In genomic region chr21:43311303-43311817, GRCh38 we compare ENCODE assay signal across 1 cellular context.
TF ChIP-seq lines count a peak whose summit lies in the region.

No MANE protein-coding gene starts in this region.

TF ChIP-seq in HepG2, 621 proteins besides CTCF, POLR2A, EP300 and RAD21 (continued from another document and continues in another):
- TF ChIP-seq NFAT5 (CRISPR knock-in tag; IDR thresholded peaks at IDR 0.05): no peak
- 0 out of 2 replicates have a peak, but pooled peaks have one; percentile 50 for TF ChIP-seq ZNF441 (CRISPR knock-in tag; IDR thresholded peaks at IDR 0.05; ENCODE audit: borderline replicate concordance)
- TF ChIP-seq, protein P1, sequence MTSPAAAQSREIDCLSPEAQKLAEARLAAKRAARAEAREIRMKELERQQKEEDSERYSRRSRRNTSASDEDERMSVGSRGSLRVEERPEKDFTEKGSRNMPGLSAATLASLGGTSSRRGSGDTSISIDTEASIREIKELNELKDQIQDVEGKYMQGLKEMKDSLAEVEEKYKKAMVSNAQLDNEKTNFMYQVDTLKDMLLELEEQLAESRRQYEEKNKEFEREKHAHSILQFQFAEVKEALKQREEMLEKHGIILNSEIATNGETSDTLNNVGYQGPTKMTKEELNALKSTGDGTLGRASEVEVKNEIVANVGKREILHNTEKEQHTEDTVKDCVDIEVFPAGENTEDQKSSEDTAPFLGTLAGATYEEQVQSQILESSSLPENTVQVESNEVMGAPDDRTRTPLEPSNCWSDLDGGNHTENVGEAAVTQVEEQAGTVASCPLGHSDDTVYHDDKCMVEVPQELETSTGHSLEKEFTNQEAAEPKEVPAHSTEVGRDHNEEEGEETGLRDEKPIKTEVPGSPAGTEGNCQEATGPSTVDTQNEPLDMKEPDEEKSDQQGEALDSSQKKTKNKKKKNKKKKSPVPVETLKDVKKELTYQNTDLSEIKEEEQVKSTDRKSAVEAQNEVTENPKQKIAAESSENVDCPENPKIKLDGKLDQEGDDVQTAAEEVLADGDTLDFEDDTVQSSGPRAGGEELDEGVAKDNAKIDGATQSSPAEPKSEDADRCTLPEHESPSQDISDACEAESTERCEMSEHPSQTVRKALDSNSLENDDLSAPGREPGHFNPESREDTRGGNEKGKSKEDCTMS (CRISPR knock-in tag; conservative IDR thresholded peaks at IDR 0.05): no peak
- no peak for TF ChIP-seq ZNF556 (CRISPR knock-in tag; IDR thresholded peaks at IDR 0.05; ENCODE audit: borderline replicate concordance)
- TF ChIP-seq FLYWCH1 (CRISPR knock-in tag; IDR thresholded peaks at IDR 0.05): no peak
- TF ChIP-seq KAT8 (CRISPR knock-in tag; IDR thresholded peaks at IDR 0.05): no peak
- TF ChIP-seq, protein P2, sequence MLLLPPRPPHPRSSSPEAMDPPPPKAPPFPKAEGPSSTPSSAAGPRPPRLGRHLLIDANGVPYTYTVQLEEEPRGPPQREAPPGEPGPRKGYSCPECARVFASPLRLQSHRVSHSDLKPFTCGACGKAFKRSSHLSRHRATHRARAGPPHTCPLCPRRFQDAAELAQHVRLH (CRISPR knock-in tag; IDR thresholded peaks at IDR 0.05; ENCODE audit: borderline replicate concordance, low read depth): no peak
- TF ChIP-seq TCF7 (IDR thresholded peaks at IDR 0.05; ENCODE audit: low read depth): no peak
- TF ChIP-seq KLF12 (CRISPR knock-in tag; IDR thresholded peaks at IDR 0.05; ENCODE audit: borderline replicate concordance): no peak
- no peak for TF ChIP-seq ZSCAN30 (CRISPR knock-in tag; IDR thresholded peaks at IDR 0.05)
- TF ChIP-seq, protein P3, sequence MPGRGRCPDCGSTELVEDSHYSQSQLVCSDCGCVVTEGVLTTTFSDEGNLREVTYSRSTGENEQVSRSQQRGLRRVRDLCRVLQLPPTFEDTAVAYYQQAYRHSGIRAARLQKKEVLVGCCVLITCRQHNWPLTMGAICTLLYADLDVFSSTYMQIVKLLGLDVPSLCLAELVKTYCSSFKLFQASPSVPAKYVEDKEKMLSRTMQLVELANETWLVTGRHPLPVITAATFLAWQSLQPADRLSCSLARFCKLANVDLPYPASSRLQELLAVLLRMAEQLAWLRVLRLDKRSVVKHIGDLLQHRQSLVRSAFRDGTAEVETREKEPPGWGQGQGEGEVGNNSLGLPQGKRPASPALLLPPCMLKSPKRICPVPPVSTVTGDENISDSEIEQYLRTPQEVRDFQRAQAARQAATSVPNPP (CRISPR knock-in tag; IDR thresholded peaks at IDR 0.05): no peak
- no peak for TF ChIP-seq ZNF282 (IDR thresholded peaks at IDR 0.05; ENCODE audit: partially characterized antibody)
- TF ChIP-seq PTBP1 (IDR thresholded peaks at IDR 0.05; ENCODE audit: low read depth, low read length, poor library complexity, severe bottlenecking): no peak
- TF ChIP-seq, protein P4, sequence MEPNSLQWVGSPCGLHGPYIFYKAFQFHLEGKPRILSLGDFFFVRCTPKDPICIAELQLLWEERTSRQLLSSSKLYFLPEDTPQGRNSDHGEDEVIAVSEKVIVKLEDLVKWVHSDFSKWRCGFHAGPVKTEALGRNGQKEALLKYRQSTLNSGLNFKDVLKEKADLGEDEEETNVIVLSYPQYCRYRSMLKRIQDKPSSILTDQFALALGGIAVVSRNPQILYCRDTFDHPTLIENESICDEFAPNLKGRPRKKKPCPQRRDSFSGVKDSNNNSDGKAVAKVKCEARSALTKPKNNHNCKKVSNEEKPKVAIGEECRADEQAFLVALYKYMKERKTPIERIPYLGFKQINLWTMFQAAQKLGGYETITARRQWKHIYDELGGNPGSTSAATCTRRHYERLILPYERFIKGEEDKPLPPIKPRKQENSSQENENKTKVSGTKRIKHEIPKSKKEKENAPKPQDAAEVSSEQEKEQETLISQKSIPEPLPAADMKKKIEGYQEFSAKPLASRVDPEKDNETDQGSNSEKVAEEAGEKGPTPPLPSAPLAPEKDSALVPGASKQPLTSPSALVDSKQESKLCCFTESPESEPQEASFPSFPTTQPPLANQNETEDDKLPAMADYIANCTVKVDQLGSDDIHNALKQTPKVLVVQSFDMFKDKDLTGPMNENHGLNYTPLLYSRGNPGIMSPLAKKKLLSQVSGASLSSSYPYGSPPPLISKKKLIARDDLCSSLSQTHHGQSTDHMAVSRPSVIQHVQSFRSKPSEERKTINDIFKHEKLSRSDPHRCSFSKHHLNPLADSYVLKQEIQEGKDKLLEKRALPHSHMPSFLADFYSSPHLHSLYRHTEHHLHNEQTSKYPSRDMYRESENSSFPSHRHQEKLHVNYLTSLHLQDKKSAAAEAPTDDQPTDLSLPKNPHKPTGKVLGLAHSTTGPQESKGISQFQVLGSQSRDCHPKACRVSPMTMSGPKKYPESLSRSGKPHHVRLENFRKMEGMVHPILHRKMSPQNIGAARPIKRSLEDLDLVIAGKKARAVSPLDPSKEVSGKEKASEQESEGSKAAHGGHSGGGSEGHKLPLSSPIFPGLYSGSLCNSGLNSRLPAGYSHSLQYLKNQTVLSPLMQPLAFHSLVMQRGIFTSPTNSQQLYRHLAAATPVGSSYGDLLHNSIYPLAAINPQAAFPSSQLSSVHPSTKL (CRISPR knock-in tag; IDR thresholded peaks at IDR 0.05): peak; percentile 35
- TF ChIP-seq, protein P5, sequence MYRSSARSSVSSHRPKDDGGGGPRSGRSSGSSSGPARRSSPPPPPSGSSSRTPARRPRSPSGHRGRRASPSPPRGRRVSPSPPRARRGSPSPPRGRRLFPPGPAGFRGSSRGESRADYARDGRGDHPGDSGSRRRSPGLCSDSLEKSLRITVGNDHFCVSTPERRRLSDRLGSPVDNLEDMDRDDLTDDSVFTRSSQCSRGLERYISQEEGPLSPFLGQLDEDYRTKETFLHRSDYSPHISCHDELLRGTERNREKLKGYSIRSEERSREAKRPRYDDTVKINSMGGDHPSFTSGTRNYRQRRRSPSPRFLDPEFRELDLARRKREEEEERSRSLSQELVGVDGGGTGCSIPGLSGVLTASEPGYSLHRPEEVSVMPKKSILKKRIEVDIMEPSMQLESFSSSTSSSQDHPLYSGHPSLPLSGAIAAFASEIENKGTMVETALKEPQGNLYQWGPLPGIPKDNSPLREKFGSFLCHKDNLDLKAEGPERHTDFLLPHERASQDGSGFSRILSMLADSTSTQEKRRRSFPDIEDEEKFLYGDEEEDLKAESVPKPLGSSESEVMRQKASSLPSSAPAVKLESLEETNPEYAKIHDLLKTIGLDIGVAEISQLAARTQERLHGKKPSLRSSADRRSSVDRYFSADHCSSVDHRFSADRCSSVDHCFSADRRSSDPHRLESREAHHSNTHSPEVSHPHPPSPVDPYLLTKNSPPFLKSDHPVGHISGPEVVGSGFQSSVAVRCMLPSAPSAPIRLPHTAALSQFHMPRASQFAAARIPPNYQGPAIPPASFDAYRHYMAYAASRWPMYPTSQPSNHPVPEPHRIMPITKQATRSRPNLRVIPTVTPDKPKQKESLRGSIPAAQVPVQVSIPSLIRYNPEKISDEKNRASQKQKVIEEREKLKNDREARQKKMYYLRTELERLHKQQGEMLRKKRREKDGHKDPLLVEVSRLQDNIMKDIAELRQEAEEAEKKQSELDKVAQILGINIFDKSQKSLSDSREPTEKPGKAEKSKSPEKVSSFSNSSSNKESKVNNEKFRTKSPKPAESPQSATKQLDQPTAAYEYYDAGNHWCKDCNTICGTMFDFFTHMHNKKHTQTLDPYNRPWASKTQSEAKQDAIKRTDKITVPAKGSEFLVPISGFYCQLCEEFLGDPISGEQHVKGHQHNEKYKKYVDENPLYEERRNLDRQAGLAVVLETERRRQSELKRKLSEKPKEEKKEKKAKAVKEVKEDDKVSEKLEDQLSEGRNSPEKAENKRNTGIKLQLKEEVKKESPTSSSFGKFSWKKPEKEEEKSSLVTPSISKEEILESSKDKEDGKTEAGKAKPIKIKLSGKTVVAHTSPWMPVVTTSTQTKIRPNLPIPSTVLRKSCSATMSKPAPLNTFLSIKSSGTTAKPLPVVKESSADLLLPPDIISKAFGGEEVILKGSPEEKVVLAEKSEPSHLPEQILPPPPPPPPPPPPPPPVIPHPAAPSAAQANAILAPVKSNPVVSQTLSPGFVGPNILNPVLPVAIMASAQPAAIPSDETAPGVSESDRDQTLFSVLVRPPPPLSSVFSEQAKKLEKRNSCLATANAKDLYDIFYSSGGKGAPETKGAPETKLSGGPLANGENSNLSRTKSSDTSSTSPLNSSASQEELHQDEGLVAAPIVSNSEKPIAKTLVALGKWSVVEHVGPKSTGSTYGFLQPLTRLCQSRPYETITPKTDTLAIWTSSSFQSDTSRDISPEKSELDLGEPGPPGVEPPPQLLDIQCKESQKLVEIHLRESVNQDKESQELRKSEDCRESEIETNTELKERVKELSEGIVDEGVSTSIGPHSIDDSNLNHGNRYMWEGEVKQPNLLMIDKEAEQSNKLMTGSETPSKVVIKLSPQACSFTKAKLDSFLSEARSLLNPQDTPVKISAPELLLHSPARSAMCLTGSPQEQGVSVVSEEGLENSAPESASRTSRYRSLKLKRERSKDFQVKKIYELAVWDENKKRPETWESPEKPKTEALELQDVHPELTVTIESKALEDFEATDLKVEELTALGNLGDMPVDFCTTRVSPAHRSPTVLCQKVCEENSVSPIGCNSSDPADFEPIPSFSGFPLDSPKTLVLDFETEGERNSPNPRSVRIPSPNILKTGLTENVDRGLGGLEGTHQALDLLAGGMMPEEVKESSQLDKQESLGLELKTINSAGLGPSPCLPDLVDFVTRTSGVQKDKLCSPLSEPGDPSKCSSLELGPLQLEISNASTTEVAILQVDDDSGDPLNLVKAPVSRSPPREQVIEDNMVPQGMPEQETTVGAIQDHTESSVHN (CRISPR knock-in tag; IDR thresholded peaks at IDR 0.05): no peak
- TF ChIP-seq MIER2 (CRISPR knock-in tag; IDR thresholded peaks at IDR 0.05): no peak
- TF ChIP-seq, protein P6, sequence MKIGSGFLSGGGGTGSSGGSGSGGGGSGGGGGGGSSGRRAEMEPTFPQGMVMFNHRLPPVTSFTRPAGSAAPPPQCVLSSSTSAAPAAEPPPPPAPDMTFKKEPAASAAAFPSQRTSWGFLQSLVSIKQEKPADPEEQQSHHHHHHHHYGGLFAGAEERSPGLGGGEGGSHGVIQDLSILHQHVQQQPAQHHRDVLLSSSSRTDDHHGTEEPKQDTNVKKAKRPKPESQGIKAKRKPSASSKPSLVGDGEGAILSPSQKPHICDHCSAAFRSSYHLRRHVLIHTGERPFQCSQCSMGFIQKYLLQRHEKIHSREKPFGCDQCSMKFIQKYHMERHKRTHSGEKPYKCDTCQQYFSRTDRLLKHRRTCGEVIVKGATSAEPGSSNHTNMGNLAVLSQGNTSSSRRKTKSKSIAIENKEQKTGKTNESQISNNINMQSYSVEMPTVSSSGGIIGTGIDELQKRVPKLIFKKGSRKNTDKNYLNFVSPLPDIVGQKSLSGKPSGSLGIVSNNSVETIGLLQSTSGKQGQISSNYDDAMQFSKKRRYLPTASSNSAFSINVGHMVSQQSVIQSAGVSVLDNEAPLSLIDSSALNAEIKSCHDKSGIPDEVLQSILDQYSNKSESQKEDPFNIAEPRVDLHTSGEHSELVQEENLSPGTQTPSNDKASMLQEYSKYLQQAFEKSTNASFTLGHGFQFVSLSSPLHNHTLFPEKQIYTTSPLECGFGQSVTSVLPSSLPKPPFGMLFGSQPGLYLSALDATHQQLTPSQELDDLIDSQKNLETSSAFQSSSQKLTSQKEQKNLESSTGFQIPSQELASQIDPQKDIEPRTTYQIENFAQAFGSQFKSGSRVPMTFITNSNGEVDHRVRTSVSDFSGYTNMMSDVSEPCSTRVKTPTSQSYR (CRISPR knock-in tag; IDR thresholded peaks at IDR 0.05; ENCODE audit: borderline replicate concordance): no peak
- TF ChIP-seq ZFP1 (CRISPR knock-in tag; IDR thresholded peaks at IDR 0.05): no peak
- TF ChIP-seq PHF5A (CRISPR knock-in tag; IDR thresholded peaks at IDR 0.05; ENCODE audit: low read depth, unreplicated experiment): no peak
- no peak for TF ChIP-seq MTA3 (CRISPR knock-in tag; IDR thresholded peaks at IDR 0.05)
- TF ChIP-seq ZNF460 (CRISPR knock-in tag; IDR thresholded peaks at IDR 0.05; ENCODE audit: borderline replicate concordance): no peak
- TF ChIP-seq NBN (conservative IDR thresholded peaks at IDR 0.05): no peak
- peak; percentile 21; the same call in 1 of the 2 replicates for TF ChIP-seq FOXO1 (CRISPR knock-in tag; IDR thresholded peaks at IDR 0.05)
- no peak for TF ChIP-seq ADNP (CRISPR knock-in tag; IDR thresholded peaks at IDR 0.05)
- no peak for TF ChIP-seq THAP11 (CRISPR knock-in tag; IDR thresholded peaks at IDR 0.05)
- no peak for TF ChIP-seq GRHL1 (CRISPR knock-in tag; conservative IDR thresholded peaks at IDR 0.05)
